ENCODE assay signal across 1 cellular context in genomic region chr5:128082551-128083032, GRCh38.
TF ChIP-seq lines count a peak whose summit lies in the region.

No MANE protein-coding gene starts in this region.

TF ChIP-seq in H1, 55 proteins besides CTCF, POLR2A, EP300 and RAD21 (continued from another document):
- TF ChIP-seq SP4 (IDR thresholded peaks at IDR 0.05; ENCODE audit: low read length) = peak; percentile 56; the same call in 1 of the 2 replicates
- no peak for TF ChIP-seq BACH1 (IDR thresholded peaks at IDR 0.05; ENCODE audit: low read length)
- no peak for TF ChIP-seq EGR1 (IDR thresholded peaks at IDR 0.05; ENCODE audit: borderline replicate concordance, low read depth, low read length)
- no peak for TF ChIP-seq ZNF274 (IDR thresholded peaks at IDR 0.05; ENCODE audit: borderline replicate concordance, extremely low read depth, low read length)
- TF ChIP-seq SRF (IDR thresholded peaks at IDR 0.05; ENCODE audit: low read depth, low read length) = no peak
- TF ChIP-seq SUZ12 (IDR thresholded peaks at IDR 0.05; ENCODE audit: low read length) = no peak
- no peak for TF ChIP-seq MAFK (IDR thresholded peaks at IDR 0.05; ENCODE audit: low read depth, low read length)
- no peak for TF ChIP-seq SIX5 (IDR thresholded peaks at IDR 0.05; ENCODE audit: low read depth, low read length)
- TF ChIP-seq E2F6 (IDR thresholded peaks at IDR 0.05) = no peak
- TF ChIP-seq TEAD4 (IDR thresholded peaks at IDR 0.05; ENCODE audit: low read depth, low read length) = no peak
- no peak for TF ChIP-seq EZH2 (IDR thresholded peaks at IDR 0.05; ENCODE audit: low read depth, low read length, severe bottlenecking)
- TF ChIP-seq ATF2 (IDR thresholded peaks at IDR 0.05; ENCODE audit: low read length) = no peak
- no peak for TF ChIP-seq ATF3 (IDR thresholded peaks at IDR 0.05; ENCODE audit: insufficient read depth, low read depth, low read length)
- no peak for TF ChIP-seq PHF8 (conservative IDR thresholded peaks at IDR 0.05; ENCODE audit: low read depth, low read length)
- TF ChIP-seq ASH2L (IDR thresholded peaks at IDR 0.05; ENCODE audit: low read length) = peak; percentile 70
- TF ChIP-seq TAF7 (optimal IDR thresholded peaks at IDR 0.05; ENCODE audit: borderline replicate concordance, low read depth, low read length) = peak; percentile 22
- TF ChIP-seq RXRA (IDR thresholded peaks at IDR 0.05; ENCODE audit: insufficient read depth, low read depth, low read length) = no peak
- no peak for TF ChIP-seq HDAC2 (IDR thresholded peaks at IDR 0.05; ENCODE audit: borderline replicate concordance in 1 of 2, low read depth in 2 of 2, low read length in 2 of 2)
- TF ChIP-seq GTF2F1 (IDR thresholded peaks at IDR 0.05; ENCODE audit: borderline replicate concordance, low read depth, low read length) = no peak
- no peak for TF ChIP-seq RFX5 (IDR thresholded peaks at IDR 0.05; ENCODE audit: borderline replicate concordance, low read depth, low read length)
